1 cellular context compared by ENCODE assay signal in genomic region chr9:99106044-99106375, GRCh38.
TF ChIP-seq lines count a peak whose summit lies in the region.

No MANE protein-coding gene starts in this region.

TF ChIP-seq in liver, 16 proteins besides CTCF, POLR2A, EP300 and RAD21 (continued from another document):
- no peak for TF ChIP-seq ZBTB33 (IDR thresholded peaks at IDR 0.05)
- TF ChIP-seq EGR1 (IDR thresholded peaks at IDR 0.05; ENCODE audit: low read depth in 2 of 2), result no peak
- TF ChIP-seq MAX (IDR thresholded peaks at IDR 0.05), result no peak
- no peak for TF ChIP-seq HNF4A (conservative IDR thresholded peaks at IDR 0.05)
